1 cellular context compared by ENCODE assay signal in the genomic region with DNA sequence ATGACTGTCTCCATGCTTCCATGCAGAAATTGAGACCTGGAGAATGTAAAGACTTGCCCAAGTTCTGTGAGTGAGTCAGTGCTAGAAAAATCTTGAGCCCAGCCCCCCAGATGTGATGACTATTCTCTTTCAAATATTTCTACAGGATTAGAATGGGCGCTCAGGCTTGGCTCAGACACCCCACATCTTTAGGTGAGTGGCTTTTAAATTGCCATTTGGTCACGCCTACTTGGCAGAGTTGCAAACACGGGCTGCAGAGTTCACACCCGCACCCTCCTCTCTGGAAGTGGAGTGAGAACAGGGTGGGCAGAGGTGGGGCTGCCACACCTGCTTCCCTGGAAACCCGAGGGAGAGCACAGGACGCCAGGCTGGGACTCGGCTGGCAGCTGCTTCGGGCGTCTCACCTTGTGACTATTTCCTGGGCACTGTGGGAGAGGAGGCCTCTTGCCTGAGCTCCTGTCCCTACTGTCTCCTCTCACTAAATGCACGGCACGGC.
TF ChIP-seq lines count a peak whose summit lies in the region.

No MANE protein-coding gene starts in this region.

TF ChIP-seq in GM23338, 12 proteins besides CTCF, POLR2A, EP300 and RAD21 (continued from another document):
- TF ChIP-seq, protein P1, sequence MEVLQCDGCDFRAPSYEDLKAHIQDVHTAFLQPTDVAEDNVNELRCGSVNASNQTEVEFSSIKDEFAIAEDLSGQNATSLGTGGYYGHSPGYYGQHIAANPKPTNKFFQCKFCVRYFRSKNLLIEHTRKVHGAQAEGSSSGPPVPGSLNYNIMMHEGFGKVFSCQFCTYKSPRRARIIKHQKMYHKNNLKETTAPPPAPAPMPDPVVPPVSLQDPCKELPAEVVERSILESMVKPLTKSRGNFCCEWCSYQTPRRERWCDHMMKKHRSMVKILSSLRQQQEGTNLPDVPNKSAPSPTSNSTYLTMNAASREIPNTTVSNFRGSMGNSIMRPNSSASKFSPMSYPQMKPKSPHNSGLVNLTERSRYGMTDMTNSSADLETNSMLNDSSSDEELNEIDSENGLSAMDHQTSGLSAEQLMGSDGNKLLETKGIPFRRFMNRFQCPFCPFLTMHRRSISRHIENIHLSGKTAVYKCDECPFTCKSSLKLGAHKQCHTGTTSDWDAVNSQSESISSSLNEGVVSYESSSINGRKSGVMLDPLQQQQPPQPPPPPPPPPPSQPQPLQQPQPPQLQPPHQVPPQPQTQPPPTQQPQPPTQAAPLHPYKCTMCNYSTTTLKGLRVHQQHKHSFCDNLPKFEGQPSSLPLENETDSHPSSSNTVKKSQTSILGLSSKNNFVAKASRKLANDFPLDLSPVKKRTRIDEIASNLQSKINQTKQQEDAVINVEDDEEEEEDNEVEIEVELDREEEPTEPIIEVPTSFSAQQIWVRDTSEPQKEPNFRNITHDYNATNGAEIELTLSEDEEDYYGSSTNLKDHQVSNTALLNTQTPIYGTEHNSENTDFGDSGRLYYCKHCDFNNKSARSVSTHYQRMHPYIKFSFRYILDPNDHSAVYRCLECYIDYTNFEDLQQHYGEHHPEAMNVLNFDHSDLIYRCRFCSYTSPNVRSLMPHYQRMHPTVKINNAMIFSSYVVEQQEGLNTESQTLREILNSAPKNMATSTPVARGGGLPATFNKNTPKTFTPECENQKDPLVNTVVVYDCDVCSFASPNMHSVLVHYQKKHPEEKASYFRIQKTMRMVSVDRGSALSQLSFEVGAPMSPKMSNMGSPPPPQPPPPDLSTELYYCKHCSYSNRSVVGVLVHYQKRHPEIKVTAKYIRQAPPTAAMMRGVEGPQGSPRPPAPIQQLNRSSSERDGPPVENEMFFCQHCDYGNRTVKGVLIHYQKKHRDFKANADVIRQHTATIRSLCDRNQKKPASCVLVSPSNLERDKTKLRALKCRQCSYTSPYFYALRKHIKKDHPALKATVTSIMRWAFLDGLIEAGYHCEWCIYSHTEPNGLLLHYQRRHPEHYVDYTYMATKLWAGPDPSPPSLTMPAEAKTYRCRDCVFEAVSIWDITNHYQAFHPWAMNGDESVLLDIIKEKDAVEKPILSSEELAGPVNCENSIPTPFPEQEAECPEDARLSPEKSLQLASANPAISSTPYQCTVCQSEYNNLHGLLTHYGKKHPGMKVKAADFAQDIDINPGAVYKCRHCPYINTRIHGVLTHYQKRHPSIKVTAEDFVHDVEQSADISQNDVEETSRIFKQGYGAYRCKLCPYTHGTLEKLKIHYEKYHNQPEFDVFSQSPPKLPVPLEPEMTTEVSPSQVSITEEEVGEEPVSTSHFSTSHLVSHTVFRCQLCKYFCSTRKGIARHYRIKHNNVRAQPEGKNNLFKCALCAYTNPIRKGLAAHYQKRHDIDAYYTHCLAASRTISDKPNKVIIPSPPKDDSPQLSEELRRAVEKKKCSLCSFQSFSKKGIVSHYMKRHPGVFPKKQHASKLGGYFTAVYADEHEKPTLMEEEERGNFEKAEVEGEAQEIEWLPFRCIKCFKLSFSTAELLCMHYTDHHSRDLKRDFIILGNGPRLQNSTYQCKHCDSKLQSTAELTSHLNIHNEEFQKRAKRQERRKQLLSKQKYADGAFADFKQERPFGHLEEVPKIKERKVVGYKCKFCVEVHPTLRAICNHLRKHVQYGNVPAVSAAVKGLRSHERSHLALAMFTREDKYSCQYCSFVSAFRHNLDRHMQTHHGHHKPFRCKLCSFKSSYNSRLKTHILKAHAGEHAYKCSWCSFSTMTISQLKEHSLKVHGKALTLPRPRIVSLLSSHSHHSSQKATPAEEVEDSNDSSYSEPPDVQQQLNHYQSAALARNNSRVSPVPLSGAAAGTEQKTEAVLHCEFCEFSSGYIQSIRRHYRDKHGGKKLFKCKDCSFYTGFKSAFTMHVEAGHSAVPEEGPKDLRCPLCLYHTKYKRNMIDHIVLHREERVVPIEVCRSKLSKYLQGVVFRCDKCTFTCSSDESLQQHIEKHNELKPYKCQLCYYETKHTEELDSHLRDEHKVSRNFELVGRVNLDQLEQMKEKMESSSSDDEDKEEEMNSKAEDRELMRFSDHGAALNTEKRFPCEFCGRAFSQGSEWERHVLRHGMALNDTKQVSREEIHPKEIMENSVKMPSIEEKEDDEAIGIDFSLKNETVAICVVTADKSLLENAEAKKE (CRISPR knock-in tag; IDR thresholded peaks at IDR 0.05): no peak
- no peak for TF ChIP-seq CREB1 (CRISPR knock-in tag; IDR thresholded peaks at IDR 0.05; ENCODE audit: low read depth)
- TF ChIP-seq, protein P2, sequence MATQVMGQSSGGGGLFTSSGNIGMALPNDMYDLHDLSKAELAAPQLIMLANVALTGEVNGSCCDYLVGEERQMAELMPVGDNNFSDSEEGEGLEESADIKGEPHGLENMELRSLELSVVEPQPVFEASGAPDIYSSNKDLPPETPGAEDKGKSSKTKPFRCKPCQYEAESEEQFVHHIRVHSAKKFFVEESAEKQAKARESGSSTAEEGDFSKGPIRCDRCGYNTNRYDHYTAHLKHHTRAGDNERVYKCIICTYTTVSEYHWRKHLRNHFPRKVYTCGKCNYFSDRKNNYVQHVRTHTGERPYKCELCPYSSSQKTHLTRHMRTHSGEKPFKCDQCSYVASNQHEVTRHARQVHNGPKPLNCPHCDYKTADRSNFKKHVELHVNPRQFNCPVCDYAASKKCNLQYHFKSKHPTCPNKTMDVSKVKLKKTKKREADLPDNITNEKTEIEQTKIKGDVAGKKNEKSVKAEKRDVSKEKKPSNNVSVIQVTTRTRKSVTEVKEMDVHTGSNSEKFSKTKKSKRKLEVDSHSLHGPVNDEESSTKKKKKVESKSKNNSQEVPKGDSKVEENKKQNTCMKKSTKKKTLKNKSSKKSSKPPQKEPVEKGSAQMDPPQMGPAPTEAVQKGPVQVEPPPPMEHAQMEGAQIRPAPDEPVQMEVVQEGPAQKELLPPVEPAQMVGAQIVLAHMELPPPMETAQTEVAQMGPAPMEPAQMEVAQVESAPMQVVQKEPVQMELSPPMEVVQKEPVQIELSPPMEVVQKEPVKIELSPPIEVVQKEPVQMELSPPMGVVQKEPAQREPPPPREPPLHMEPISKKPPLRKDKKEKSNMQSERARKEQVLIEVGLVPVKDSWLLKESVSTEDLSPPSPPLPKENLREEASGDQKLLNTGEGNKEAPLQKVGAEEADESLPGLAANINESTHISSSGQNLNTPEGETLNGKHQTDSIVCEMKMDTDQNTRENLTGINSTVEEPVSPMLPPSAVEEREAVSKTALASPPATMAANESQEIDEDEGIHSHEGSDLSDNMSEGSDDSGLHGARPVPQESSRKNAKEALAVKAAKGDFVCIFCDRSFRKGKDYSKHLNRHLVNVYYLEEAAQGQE (IDR thresholded peaks at IDR 0.05; ENCODE audit: unreplicated experiment): no peak
